8 cellular contexts compared by ENCODE assay signal in genomic region chr13:39144941-39145533, GRCh38.
DNase-seq lines count a peak whose midpoint lies in the region; ATAC-seq and TF ChIP-seq lines count a peak whose summit lies in the region.

No MANE protein-coding gene starts in this region.

- no peaks in the 10 kb centered on the region for H3K27me3 ChIP-seq in vagina

- H3K4me1 ChIP-seq in vagina = no peaks in the 10 kb centered on the region

- no peak for TF ChIP-seq POLR2A in vagina (IDR thresholded peaks at IDR 0.05)

- no peak overlapping the region for H3K4me3 ChIP-seq in epithelial cell of proximal tubule (ENCODE audit: low read depth, low read length)
- no peak overlapping the region for H3K4me3 ChIP-seq in vagina

- intact Hi-C loops in vagina (cut with DNase I) = loop anchor here (5.0 to 10.0 kb wide), 2 partner anchors 120 to 472 kb away; no protein-coding TSS in a partner anchor

- H3K36me3 ChIP-seq in vagina = no peaks in the 10 kb centered on the region

- no peaks in the 10 kb centered on the region for H3K9me3 ChIP-seq in vagina

- DNase-seq in NCI-H1417 (lab: John Stamatoyannopoulos, UW) (peak; percentile 6 to 47 (median 43)), NCI-H1417 treated with DMSO at 0.1 percent for 48 hours (lab: John Stamatoyannopoulos, UW) (no peak), epithelial cell of proximal tubule (ENCODE audit: low read depth) (no peak), middle frontal gyrus (ENCODE audit: extremely low spot score, low spot score) (peak; percentile 25), vagina (ENCODE audit: extremely low spot score in 2 of 2) (no peak)

- H3K27ac ChIP-seq in vagina = peak overlapping the region; percentile 21

- peak; percentile 89 for TF ChIP-seq CTCF in epithelial cell of proximal tubule (conservative IDR thresholded peaks at IDR 0.05; ENCODE audit: low read depth, low read length)
- TF ChIP-seq CTCF in vagina (IDR thresholded peaks at IDR 0.05) = peak; percentile 6 to 60 (median 50)

- ATAC-seq in HG02885 (IDR thresholded peaks at IDR 0.05; ENCODE audit: poor library complexity, unreplicated experiment) (peak; percentile 66), SK-N-SH treated with all-trans-retinoic acid at 6 μM for 48 hours (peak; percentile 82), GM18498 (IDR thresholded peaks at IDR 0.05; ENCODE audit: unreplicated experiment) (no peak)

TF ChIP-seq in SK-N-SH treated with all-trans-retinoic acid at 6 μM for 48 hours, 23 proteins besides CTCF, POLR2A, EP300 and RAD21:
- TF ChIP-seq RARB (CRISPR knock-in tag; IDR thresholded peaks at IDR 0.05) = no peak
- no peak for TF ChIP-seq GLIS3 (CRISPR knock-in tag; IDR thresholded peaks at IDR 0.05)

Comparison
In these comparisons a context has a peak if more than half of its experiments do, and no peak if none do; other contexts are left out.
1. DNase-seq: peak in NCI-H1417 (3 of 3) and middle frontal gyrus (single experiment); none in NCI-H1417 treated with DMSO at 0.1 percent for 48 hours (single experiment), epithelial cell of proximal tubule (single experiment) and vagina (0 of 2).